ENCODE assay signal across 8 cellular contexts in the genomic region with DNA sequence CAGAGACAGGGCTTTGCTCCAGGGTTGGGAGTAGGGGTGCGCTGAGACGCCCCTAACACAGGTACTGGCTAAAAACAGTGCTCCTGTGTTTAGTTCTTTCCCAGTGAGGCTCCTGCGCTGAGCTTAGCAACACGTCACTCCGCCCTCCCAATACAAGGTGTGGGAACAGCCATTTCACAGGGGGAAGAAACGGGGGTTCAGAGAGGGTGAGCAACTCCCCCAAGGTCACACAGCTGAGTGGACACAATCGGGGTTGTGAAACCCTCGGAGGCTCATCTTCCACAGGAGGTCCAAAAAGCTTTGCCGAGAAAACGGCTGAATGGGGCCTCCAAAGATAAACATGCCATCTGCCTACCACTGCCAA. TPM values are rescaled to one million over a fixed set of nuclear protein-coding genes. Genes with fewer than 3 reads are reported as not detected.
DNase-seq lines count a peak whose midpoint lies in the region; ATAC-seq and TF ChIP-seq lines count a peak whose summit lies in the region.

No MANE protein-coding gene starts in this region.

- H3K36me3 ChIP-seq in heart left ventricle (peaks cover 0 to 8% (median 0%) of the 10 kb centered on the region in 9 donors), transverse colon (no peaks in the 10 kb centered on the region)

- ATAC-seq in heart left ventricle, result no peak
- ATAC-seq in activated CD8-positive, alpha-beta T cell treated with anti-CD3 and anti-CD28 coated beads, Interleukin-2, amount 10 ng/mL, durations not matched to agents 7 days and 5 days, result peak; percentile 23

- intact Hi-C loops in heart left ventricle (cut with DNase I) (no loop called here), cardiac septum (cut with DNase I) (no loop called here), transverse colon (cut with DNase I; ENCODE audit: low total_unique reads) (no loop called here)

- WGBS in heart left ventricle, 4 donors, result 40 to 47% (median 43%) methylated on average over 10 of the region's 10 CpGs
- WGBS in transverse colon (ENCODE audit: low coverage in 1 of 2), 2 donors, result 41% methylated on average over 10 of the region's 10 CpGs; no CpG with 5 or more reads in 1 of the 2 donors

- peaks cover 0 to 29% (median 15%) of the 10 kb centered on the region in 12 donors for H3K4me1 ChIP-seq in heart left ventricle
- H3K4me1 ChIP-seq in transverse colon, result peaks cover 9 to 26% (median 17%) of the 10 kb centered on the region in 4 donors

- CTCF ChIA-PET in activated CD8-positive, alpha-beta T cell treated with anti-CD3 and anti-CD28 coated beads, Interleukin-2, amount 10 ng/mL, durations not matched to agents 7 days and 5 days (lab: Charles Lee), result interaction anchor here (1.5 to 4.9 kb wide), 2 partner anchors 18 to 371 kb away, joined by 4 to 40 read pairs; a partner anchor contains a TSS

- no peak for TF ChIP-seq CTCF in heart left ventricle (IDR thresholded peaks at IDR 0.05)
- TF ChIP-seq CTCF in transverse colon (IDR thresholded peaks at IDR 0.05), result no peak

- in situ Hi-C loops in transverse colon (cut with MboI; ENCODE audit: low pct_ligation_motif_present in 1 of 4, low pct_unique_long_range_greater_than_20kb in 1 of 4, low sequenced_read_pairs in 3 of 4), result no loop called here

- DNase-seq in heart left ventricle (no peak), cardiac septum (ENCODE audit: low spot score) (no peak), iris pigment epithelial cell (ENCODE audit: low read depth) (peak; percentile 11), transverse colon (no peak), NCI-H1694 treated with DMSO at 0.1 percent for 48 hours (lab: John Stamatoyannopoulos, UW) (no peak), glomerular visceral epithelial cell (ENCODE audit: extremely low spot score) (no peak), NOMO-1 treated with dmso at 0.1 percent for 144 hours (lab: John Stamatoyannopoulos, UW; ENCODE audit: unreplicated experiment) (no peak)
- DNase-seq in activated CD8-positive, alpha-beta T cell treated with anti-CD3 and anti-CD28 coated beads, Interleukin-2, amount 10 ng/mL, durations not matched to agents 7 days and 5 days, result no peak

- H3K4me3 ChIP-seq in heart left ventricle, result peak overlapping the region in 11 of 12 donors; percentile 37 to 72 (median 61)
- H3K4me3 ChIP-seq in transverse colon, result peak overlapping the region in 3 of 4 donors; percentile 26 to 59 (median 44)

- H3K27me3 ChIP-seq in heart left ventricle, result peaks cover 0 to 5% (median 0%) of the 10 kb centered on the region in 9 donors
- no peaks in the 10 kb centered on the region for H3K27me3 ChIP-seq in transverse colon

- peak overlapping the region; percentile 78 for H3K4me3 Mint-ChIP-seq in activated CD8-positive, alpha-beta T cell treated with anti-CD3 and anti-CD28 coated beads, Interleukin-2, amount 10 ng/mL, durations not matched to agents 7 days and 5 days

- no peak for TF ChIP-seq POLR2A in heart left ventricle (IDR thresholded peaks at IDR 0.05)
- no peak for TF ChIP-seq POLR2A in transverse colon (IDR thresholded peaks at IDR 0.05)

- POLR2A ChIA-PET in activated CD8-positive, alpha-beta T cell treated with anti-CD3 and anti-CD28 coated beads, Interleukin-2, amount 10 ng/mL, durations not matched to agents 7 days and 5 days (lab: Charles Lee), result interaction anchor here (0.9 to 1.6 kb wide), 4 partner anchors 13 to 107 kb away, joined by 3 to 10 read pairs (median 4); a partner anchor contains a TSS

- peaks cover 5% of the 10 kb centered on the region for H3K36me3 Mint-ChIP-seq in activated CD8-positive, alpha-beta T cell treated with anti-CD3 and anti-CD28 coated beads, Interleukin-2, amount 10 ng/mL, durations not matched to agents 7 days and 5 days (ENCODE audit: low read depth)

- H3K4me1 Mint-ChIP-seq in activated CD8-positive, alpha-beta T cell treated with anti-CD3 and anti-CD28 coated beads, Interleukin-2, amount 10 ng/mL, durations not matched to agents 7 days and 5 days (ENCODE audit: low read depth), result peaks cover 20% of the 10 kb centered on the region

- H3K9me3 ChIP-seq in heart left ventricle (no peaks in the 10 kb centered on the region), transverse colon (no peaks in the 10 kb centered on the region)

- no peaks in the 10 kb centered on the region for H3K9me3 Mint-ChIP-seq in activated CD8-positive, alpha-beta T cell treated with anti-CD3 and anti-CD28 coated beads, Interleukin-2, amount 10 ng/mL, durations not matched to agents 7 days and 5 days (ENCODE audit: insufficient read depth)

- TF ChIP-seq EP300 in transverse colon (IDR thresholded peaks at IDR 0.05; ENCODE audit: low read depth), result no peak

- no peak overlapping the region for H3K27ac Mint-ChIP-seq in activated CD8-positive, alpha-beta T cell treated with anti-CD3 and anti-CD28 coated beads, Interleukin-2, amount 10 ng/mL, durations not matched to agents 7 days and 5 days

- no peak overlapping the region for H3K27ac ChIP-seq in heart left ventricle
- no peak overlapping the region for H3K27ac ChIP-seq in transverse colon

- no peaks in the 10 kb centered on the region for H3K27me3 Mint-ChIP-seq in activated CD8-positive, alpha-beta T cell treated with anti-CD3 and anti-CD28 coated beads, Interleukin-2, amount 10 ng/mL, durations not matched to agents 7 days and 5 days (ENCODE audit: low read depth)

RNA-seq across cellular contexts. Expression of a gene that starts 0.6 kb away (rescaled TPM):
- total RNA-seq in heart left ventricle, result 1 to 10 TPM in 4 of 9 donors, under 1 TPM in 5; 0.39 to 2.3 (median 0.81) TPM
- under 1 TPM; 0.44 to 0.46 TPM for polyA plus RNA-seq in heart left ventricle
- 1.6 TPM for total RNA-seq in cardiac septum
- total RNA-seq in activated CD8-positive, alpha-beta T cell treated with anti-CD3 and anti-CD28 coated beads, Interleukin-2, amount 10 ng/mL, durations not matched to agents 7 days and 5 days, result 1 to 10 TPM; 5.5 to 6.9 TPM
- 1 to 10 TPM in 3 of 4 donors, under 1 TPM in 1; 0.20 to 3.0 (median 1.6) TPM for total RNA-seq in transverse colon

RNA-seq across cellular contexts. Expression of a gene that starts 17.9 kb away (rescaled TPM):
- 10 to 100 TPM; 45.9 to 77.8 (median 60.6) TPM for total RNA-seq in heart left ventricle
- 10 to 100 TPM; 61.8 to 71.8 TPM for polyA plus RNA-seq in heart left ventricle
- total RNA-seq in cardiac septum, result 60.1 TPM
- 10 to 100 TPM; 10.1 to 10.9 TPM for total RNA-seq in activated CD8-positive, alpha-beta T cell treated with anti-CD3 and anti-CD28 coated beads, Interleukin-2, amount 10 ng/mL, durations not matched to agents 7 days and 5 days
- 10 to 100 TPM in 3 of 4 donors, 1 to 10 TPM in 1; 7.1 to 36.8 (median 18.9) TPM for total RNA-seq in transverse colon

RNA-seq across cellular contexts. Expression of a gene that starts 34.7 kb away (rescaled TPM):
- total RNA-seq in heart left ventricle (10 to 100 TPM; 20.6 to 45.3 (median 29.2) TPM), cardiac septum (20.4 TPM), transverse colon (10 to 100 TPM; 61.1 to 74.4 (median 67.1) TPM)
- 10 to 100 TPM; 34.7 to 42.1 TPM for polyA plus RNA-seq in heart left ventricle
- total RNA-seq in activated CD8-positive, alpha-beta T cell treated with anti-CD3 and anti-CD28 coated beads, Interleukin-2, amount 10 ng/mL, durations not matched to agents 7 days and 5 days, result under 1 TPM; 0.42 to 0.55 TPM

RNA-seq across cellular contexts. Expression of a gene that starts 35.1 kb away (rescaled TPM):
- total RNA-seq in heart left ventricle (100 to 1,000 TPM in 2 of 9 donors, 10 to 100 TPM in 7; 54.9 to 109 (median 74.7) TPM), cardiac septum (59.6 TPM), transverse colon (10 to 100 TPM in 3 of 4 donors, 1 to 10 TPM in 1; 9.7 to 39.2 (median 23.5) TPM)
- polyA plus RNA-seq in heart left ventricle, result 100 to 1,000 TPM in 1 of 2 donors, 10 to 100 TPM in 1; 41.8 to 164 TPM
- total RNA-seq in activated CD8-positive, alpha-beta T cell treated with anti-CD3 and anti-CD28 coated beads, Interleukin-2, amount 10 ng/mL, durations not matched to agents 7 days and 5 days, result 10 to 100 TPM; 49.0 to 53.4 TPM

RNA-seq across cellular contexts. Expression of a gene that starts 48.9 kb away (rescaled TPM):
- 1 to 10 TPM in 4 of 9 donors, under 1 TPM in 5; 0.65 to 6.9 (median 0.79) TPM for total RNA-seq in heart left ventricle
- 1 to 10 TPM in 1 of 2 donors, under 1 TPM in 1; 0.95 to 1.3 TPM for polyA plus RNA-seq in heart left ventricle
- 1.1 TPM for total RNA-seq in cardiac septum
- 1 to 10 TPM; 1.3 to 1.8 TPM for total RNA-seq in activated CD8-positive, alpha-beta T cell treated with anti-CD3 and anti-CD28 coated beads, Interleukin-2, amount 10 ng/mL, durations not matched to agents 7 days and 5 days
- 100 to 1,000 TPM in 2 of 4 donors, 10 to 100 TPM in 2; 81.5 to 178 (median 108) TPM for total RNA-seq in transverse colon

Comparison
In these comparisons a context has a peak if more than half of its experiments do, and no peak if none do; other contexts are left out.
1. RNA of a gene that starts 34.7 kb away (total RNA-seq): 61.1 to 74.4 TPM in transverse colon, 20.6 to 45.3 TPM in heart left ventricle and 20.4 TPM in cardiac septum (single experiment); 0.42 to 0.55 TPM in activated CD8-positive, alpha-beta T cell treated with anti-CD3 and anti-CD28 coated beads, Interleukin-2, amount 10 ng/mL, durations not matched to agents 7 days and 5 days; every median in the first group is over 10 times any median in the second.